In genomic region chr6:108621117-108621516, GRCh38 we compare ENCODE assay signal across 9 cellular contexts.
DNase-seq lines count a peak whose midpoint lies in the region; ATAC-seq and TF ChIP-seq lines count a peak whose summit lies in the region.
"Had no signal": no experiment of that assay in that cellular context is flagged by ENCODE, and none has a peak within 500 bp of the region (broad histone marks: within the 10 kb centered on the region; RNA-seq: fewer than 3 reads in every experiment).

No MANE protein-coding gene starts in this region.

- TF ChIP-seq POLR2A in IMR-90 (IDR thresholded peaks at IDR 0.05; ENCODE audit: low read depth, low read length): no peak

- peaks cover 0 to 6% (median 0%) of the 10 kb centered on the region in 11 experiments; a peak in 3 of 22 replicates for H3K9me3 ChIP-seq in BLaER1 treated with 17β-estradiol and CSF1 and Interleukin-3, amounts not matched to agents 10 nM and 100 nM (replicated peaks in 1 of 11)
- H3K9me3 ChIP-seq in IMR-90 (ENCODE audit: control insufficient read depth, insufficient read depth, low read length): no peaks in the 10 kb centered on the region
- H3K9me3 ChIP-seq in osteoblast (ENCODE audit: low read depth, low read length): no peaks in the 10 kb centered on the region

- TF ChIP-seq CTCF in IMR-90 (conservative IDR thresholded peaks at IDR 0.05; ENCODE audit: low read depth, low read length) (peak; percentile 25; the same call in 1 of the 2 replicates), coronary artery (IDR thresholded peaks at IDR 0.05) (no peak), osteoblast (IDR thresholded peaks at IDR 0.05; ENCODE audit: extremely low read depth, low read depth, low read length) (peak; percentile 36)

- peak overlapping the region; percentile 34; the same call in 1 of the 2 replicates for H3K14ac ChIP-seq in IMR-90 (replicated peaks; ENCODE audit: low read depth, low read length)

- H2BK120ac ChIP-seq in IMR-90 (ENCODE audit: low read depth, low read length): 0 out of 2 replicates have a peak overlapping the region, but pooled peaks have one; percentile 2

- H3K79me2 ChIP-seq in osteoblast (ENCODE audit: insufficient read depth, low read length): peaks cover 96% of the 10 kb centered on the region

- peak overlapping the region in 5 of 11 experiments; percentile 21 to 87 (median 76); a peak in 8 of 22 replicates for H3K27ac ChIP-seq in BLaER1 treated with 17β-estradiol and CSF1 and Interleukin-3, amounts not matched to agents 10 nM and 100 nM
- H3K27ac ChIP-seq in IMR-90 (ENCODE audit: insufficient read depth, low read length): no peak overlapping the region
- H3K27ac ChIP-seq in coronary artery: peak overlapping the region; percentile 69 to 72
- H3K27ac ChIP-seq in osteoblast (ENCODE audit: low read depth, low read length): peak overlapping the region; percentile 94

- POLR2A ChIA-PET in IMR-90 (lab: Charles Lee; ENCODE audit: unreplicated experiment): no interaction called here

- no peak overlapping the region for H2AK9ac ChIP-seq in IMR-90 (replicated peaks; ENCODE audit: low read depth, low read length, poor library complexity)

- no peaks in the 10 kb centered on the region for H3K9me3 Mint-ChIP-seq in activated T-helper 1 cell treated with anti-CD3 and anti-CD28 coated beads, Interleukin-12 subunit alpha, Interleukin-12 subunit beta, Interleukin-2, Interleukin-4 antibody, amounts not matched to agents 30 ng/mL and 10 ng/mL and 1 ng/mL, durations not matched to agents 14 hours and 24 hours and 36 hours
- H3K9me3 Mint-ChIP-seq: neural crest cell had no signal

- H3K23ac ChIP-seq in IMR-90 (ENCODE audit: low read depth, low read length): 0 out of 2 replicates have a peak overlapping the region, but pooled peaks have one; percentile 11

- no peak overlapping the region for H4K5ac ChIP-seq in IMR-90 (ENCODE audit: low read depth, low read length)

- H4K8ac ChIP-seq in IMR-90 (ENCODE audit: low read depth in 2 of 2, low read length in 2 of 2): peak overlapping the region in 1 of 2 experiments; percentile 6; a peak in 1 of 4 replicates

- H4K91ac ChIP-seq in IMR-90 (ENCODE audit: insufficient read depth, low read depth, low read length): no peak overlapping the region

- no TSS peak for BruUV-seq in IMR-90 (replicated peaks; lab: Mats Ljungman, UMichigan)

- H3K27ac Mint-ChIP-seq in activated T-helper 1 cell treated with anti-CD3 and anti-CD28 coated beads, Interleukin-12 subunit alpha, Interleukin-12 subunit beta, Interleukin-2, Interleukin-4 antibody, amounts not matched to agents 30 ng/mL and 10 ng/mL and 1 ng/mL, durations not matched to agents 14 hours and 24 hours and 36 hours: no peak overlapping the region

- H3K9me1 ChIP-seq in IMR-90 (ENCODE audit: insufficient read depth, low read length): peaks cover 35% of the 10 kb centered on the region

- 23% methylated on average over 4 of the region's 6 CpGs; no CpG with 5 or more reads in 1 of the 2 experiments for WGBS in IMR-90 (ENCODE audit: extremely low coverage in 2 of 2, insufficient read length in 1 of 2), 2 experiments

- no peak overlapping the region for H3K4ac ChIP-seq in IMR-90 (ENCODE audit: low read depth, low read length)

- CTCF ChIA-PET in IMR-90 (lab: Yijun Ruan, JAX): interaction anchor here (0.5 to 1.5 kb wide), 2 partner anchors 24 to 1212 kb away, joined by 3 to 7 read pairs; no protein-coding TSS in a partner anchor

- no peak overlapping the region for H2BK20ac ChIP-seq in IMR-90 (ENCODE audit: low read depth, low read length)

- dilution Hi-C loops in IMR-90 (cut with HindIII; ENCODE audit: low sequenced_read_pairs, unreplicated experiment): no loop called here

- H3K27me3 ChIP-seq in BLaER1 treated with 17β-estradiol and CSF1 and Interleukin-3, amounts not matched to agents 10 nM and 100 nM: no peaks in the 10 kb centered on the region
- no peaks in the 10 kb centered on the region for H3K27me3 ChIP-seq in IMR-90 (ENCODE audit: control insufficient read depth, insufficient read depth, low read length)
- no peaks in the 10 kb centered on the region for H3K27me3 ChIP-seq in osteoblast (ENCODE audit: insufficient read depth, low read length)

- H3K79me1 ChIP-seq in IMR-90 (ENCODE audit: low read depth in 1 of 2, low read length in 2 of 2): peaks cover 38 to 81% of the 10 kb centered on the region in 2 experiments

- H3K4me3 ChIP-seq in BLaER1 treated with 17β-estradiol and CSF1 and Interleukin-3, amounts not matched to agents 10 nM and 100 nM: no peak overlapping the region
- H3K4me3 ChIP-seq in IMR-90 (ENCODE audit: insufficient read depth, low read depth, low read length) (no peak overlapping the region), coronary artery (peak overlapping the region; percentile 2), osteoblast (ENCODE audit: insufficient read depth, low read length) (no peak overlapping the region)

- H2AFZ ChIP-seq in IMR-90 (replicated peaks; ENCODE audit: low read length, poor library complexity) (no peak overlapping the region), osteoblast (ENCODE audit: low read length) (no peak overlapping the region)

- ATAC-seq in IMR-90 (ENCODE audit: low read depth): peak; percentile 51
- ATAC-seq in HG03460 (IDR thresholded peaks at IDR 0.05; ENCODE audit: unreplicated experiment): no peak

- no peak overlapping the region for H3K56ac ChIP-seq in IMR-90 (ENCODE audit: extremely low read depth, insufficient read depth, low read length)

- no peaks in the 10 kb centered on the region for H3K36me3 Mint-ChIP-seq in activated T-helper 1 cell treated with anti-CD3 and anti-CD28 coated beads, Interleukin-12 subunit alpha, Interleukin-12 subunit beta, Interleukin-2, Interleukin-4 antibody, amounts not matched to agents 30 ng/mL and 10 ng/mL and 1 ng/mL, durations not matched to agents 14 hours and 24 hours and 36 hours (ENCODE audit: low read depth)

- DNase-seq in IMR-90: peak; percentile 90
- peak; percentile 84 for DNase-seq in coronary artery (ENCODE audit: low spot score)
- peak; percentile 68 for DNase-seq in osteoblast (ENCODE audit: insufficient read length, low spot score, missing footprints)
- no peak for DNase-seq in SKM-1 treated with dmso at 0.1 percent for 144 hours (lab: John Stamatoyannopoulos, UW; ENCODE audit: unreplicated experiment)
- no peak for DNase-seq in COLO668 (lab: John Stamatoyannopoulos, UW; ENCODE audit: unreplicated experiment)
- DNase-seq in activated T-helper 1 cell treated with anti-CD3 and anti-CD28 coated beads, Interleukin-12 subunit alpha, Interleukin-12 subunit beta, Interleukin-2, Interleukin-4 antibody, amounts not matched to agents 30 ng/mL and 10 ng/mL and 1 ng/mL, durations not matched to agents 14 hours and 24 hours and 36 hours (ENCODE audit: low spot score): no peak

- H3K18ac ChIP-seq in IMR-90 (ENCODE audit: low read depth, low read length): no peak overlapping the region

- H3K4me3 Mint-ChIP-seq in activated T-helper 1 cell treated with anti-CD3 and anti-CD28 coated beads, Interleukin-12 subunit alpha, Interleukin-12 subunit beta, Interleukin-2, Interleukin-4 antibody, amounts not matched to agents 30 ng/mL and 10 ng/mL and 1 ng/mL, durations not matched to agents 14 hours and 24 hours and 36 hours: no peak overlapping the region
- H3K4me3 Mint-ChIP-seq: neural crest cell had no signal

- peaks cover 72 to 100% (median 89%) of the 10 kb centered on the region in 11 experiments; a peak in 20 of 22 replicates for H4K20me1 ChIP-seq in BLaER1 treated with 17β-estradiol and CSF1 and Interleukin-3, amounts not matched to agents 10 nM and 100 nM
- H4K20me1 ChIP-seq in IMR-90 (ENCODE audit: insufficient read depth, low read length) (peaks cover 78% of the 10 kb centered on the region), osteoblast (ENCODE audit: insufficient read depth, low read length) (peaks cover 50% of the 10 kb centered on the region)

- H2AK5ac ChIP-seq in IMR-90 (ENCODE audit: low read depth, low read length): peak overlapping the region; percentile 0; the same call in 1 of the 2 replicates

- peak overlapping the region in 2 of 11 experiments; percentile 72 to 76; a peak in 3 of 22 replicates for H3K9ac ChIP-seq in BLaER1 treated with 17β-estradiol and CSF1 and Interleukin-3, amounts not matched to agents 10 nM and 100 nM
- H3K9ac ChIP-seq in IMR-90 (ENCODE audit: low read depth, low read length): no peak overlapping the region

- peaks cover 0 to 27% (median 9%) of the 10 kb centered on the region in 11 experiments; a peak in 9 of 22 replicates for H3K36me3 ChIP-seq in BLaER1 treated with 17β-estradiol and CSF1 and Interleukin-3, amounts not matched to agents 10 nM and 100 nM
- no peaks in the 10 kb centered on the region for H3K36me3 ChIP-seq in IMR-90 (ENCODE audit: control insufficient read depth, insufficient read depth, low read length)
- no peaks in the 10 kb centered on the region for H3K36me3 ChIP-seq in osteoblast (ENCODE audit: insufficient read depth, low read length)

- H3K27me3 Mint-ChIP-seq in activated T-helper 1 cell treated with anti-CD3 and anti-CD28 coated beads, Interleukin-12 subunit alpha, Interleukin-12 subunit beta, Interleukin-2, Interleukin-4 antibody, amounts not matched to agents 30 ng/mL and 10 ng/mL and 1 ng/mL, durations not matched to agents 14 hours and 24 hours and 36 hours (ENCODE audit: insufficient read depth): peaks cover 2% of the 10 kb centered on the region

- peak overlapping the region; percentile 1 for H2BK5ac ChIP-seq in IMR-90 (ENCODE audit: low read depth, low read length, poor library complexity, severe bottlenecking)

- H2BK15ac ChIP-seq in IMR-90 (ENCODE audit: low read depth, low read length): no peak overlapping the region

- TF ChIP-seq RAD21 in IMR-90 (IDR thresholded peaks at IDR 0.05; ENCODE audit: low read length): peak; percentile 37; the same call in 1 of the 2 replicates

- H3K4me1 Mint-ChIP-seq in activated T-helper 1 cell treated with anti-CD3 and anti-CD28 coated beads, Interleukin-12 subunit alpha, Interleukin-12 subunit beta, Interleukin-2, Interleukin-4 antibody, amounts not matched to agents 30 ng/mL and 10 ng/mL and 1 ng/mL, durations not matched to agents 14 hours and 24 hours and 36 hours (ENCODE audit: low read depth): peaks cover 7% of the 10 kb centered on the region

- H3K4me1 ChIP-seq in BLaER1 treated with 17β-estradiol and CSF1 and Interleukin-3, amounts not matched to agents 10 nM and 100 nM: peaks cover 26 to 99% (median 55%) of the 10 kb centered on the region in 10 experiments
- H3K4me1 ChIP-seq in IMR-90 (ENCODE audit: control insufficient read depth, insufficient read depth, low read length): peaks cover 21% of the 10 kb centered on the region
- peaks cover 46% of the 10 kb centered on the region for H3K4me1 ChIP-seq in osteoblast (ENCODE audit: insufficient read depth, low read length)

- peak overlapping the region in 8 of 11 experiments; percentile 43 to 94 (median 78); a peak in 12 of 22 replicates for H3K4me2 ChIP-seq in BLaER1 treated with 17β-estradiol and CSF1 and Interleukin-3, amounts not matched to agents 10 nM and 100 nM
- peak overlapping the region; percentile 1; the same call in 1 of the 2 replicates for H3K4me2 ChIP-seq in IMR-90 (ENCODE audit: low read depth, low read length)
- peak overlapping the region; percentile 43 for H3K4me2 ChIP-seq in osteoblast (ENCODE audit: insufficient read depth, low read length)

- in situ Hi-C loops in IMR-90 (cut with MboI; ENCODE audit: low sequenced_read_pairs): no loop called here

- intact Hi-C loops in IMR-90 (cut with micrococcal nuclease): loop anchor here (1.0 kb wide), 1 partner anchor 40 kb away; no protein-coding TSS in a partner anchor
- intact Hi-C loops in activated T-helper 1 cell treated with anti-CD3 and anti-CD28 coated beads, Interleukin-12 subunit alpha, Interleukin-12 subunit beta, Interleukin-2, Interleukin-4 antibody, amounts not matched to agents 30 ng/mL and 10 ng/mL and 1 ng/mL, durations not matched to agents 14 hours and 24 hours and 36 hours (cut with micrococcal nuclease): no loop called here

Comparison
In these comparisons a context has a peak if more than half of its experiments do, and no peak if none do; other contexts are left out.
1. H3K4me2 ChIP-seq: peak in every context shown above with its lines; median percentile 78 in BLaER1 treated with 17β-estradiol and CSF1 and Interleukin-3, amounts not matched to agents 10 nM and 100 nM; 43 in osteoblast; 1 in IMR-90.
2. DNase-seq: peak in IMR-90 (single experiment), coronary artery (single experiment) and osteoblast (single experiment); none in SKM-1 treated with dmso at 0.1 percent for 144 hours (single experiment), COLO668 (single experiment) and activated T-helper 1 cell treated with anti-CD3 and anti-CD28 coated beads, Interleukin-12 subunit alpha, Interleukin-12 subunit beta, Interleukin-2, Interleukin-4 antibody, amounts not matched to agents 30 ng/mL and 10 ng/mL and 1 ng/mL, durations not matched to agents 14 hours and 24 hours and 36 hours (single experiment).